In genomic region chr2:162057426-162057825, GRCh38 we compare ENCODE assay signal across 1 cellular context.
TF ChIP-seq lines count a peak whose summit lies in the region.

No MANE protein-coding gene starts in this region.

TF ChIP-seq in GM12878, 131 proteins besides CTCF, POLR2A, EP300 and RAD21:
- TF ChIP-seq ZNF384 (IDR thresholded peaks at IDR 0.05; ENCODE audit: borderline replicate concordance, low read depth, low read length), result no peak
TF ChIP-seq in GM12878: peak in this region for 0.
